Comparison of ENCODE assay signal across 21 cellular contexts in genomic region chr5:179930788-179931473, GRCh38. TPM values are rescaled to one million over a fixed set of nuclear protein-coding genes. Genes with fewer than 3 reads are reported as not detected.
DNase-seq lines count a peak whose midpoint lies in the region; ATAC-seq, FAIRE-seq and TF ChIP-seq lines count a peak whose summit lies in the region.
"Had no signal": no experiment of that assay in that cellular context is flagged by ENCODE, and none has a peak within 500 bp of the region (broad histone marks: within the 10 kb centered on the region; RNA-seq: fewer than 3 reads in every experiment).

No MANE protein-coding gene starts in this region.

- BruUV-seq in endothelial cell of umbilical vein (replicated peaks; lab: Mats Ljungman, UMichigan): no TSS peak
- no TSS peak for BruUV-seq in Caco-2 (replicated peaks; lab: Mats Ljungman, UMichigan)

- H3K4me3 Mint-ChIP-seq in Caco-2 (ENCODE audit: unreplicated experiment): no peak overlapping the region
- H3K4me3 Mint-ChIP-seq: CD8-positive, alpha-beta T cell had no signal

- H3K36me3 ChIP-seq in endothelial cell of umbilical vein (ENCODE audit: control insufficient read depth in 2 of 2, extremely low read depth in 1 of 2, insufficient read depth in 2 of 2, low read length in 2 of 2): no peaks in the 10 kb centered on the region
- no peaks in the 10 kb centered on the region for H3K36me3 ChIP-seq in Caco-2 (ENCODE audit: control insufficient read depth, insufficient read depth, low read length)
- H3K36me3 ChIP-seq: HAP-1 had no signal

- no peaks in the 10 kb centered on the region for H3K9me1 ChIP-seq in endothelial cell of umbilical vein (replicated peaks; ENCODE audit: control insufficient read depth, extremely low read depth, insufficient read depth, low read length)

- no peaks in the 10 kb centered on the region for H3K4me1 Mint-ChIP-seq in Caco-2 (ENCODE audit: low read depth, unreplicated experiment)

- no peak overlapping the region for H2AFZ ChIP-seq in endothelial cell of umbilical vein (ENCODE audit: low read depth, low read length)

- POLR2A ChIA-PET in endothelial cell of umbilical vein (lab: Charles Lee): no interaction called here
- POLR2A ChIA-PET in Caco-2 (lab: Charles Lee): no interaction called here

- DNase-seq in M059J (ENCODE audit: low read depth) (peak; percentile 12), RCC 7860 (ENCODE audit: low spot score) (peak; percentile 1), endothelial cell of umbilical vein (ENCODE audit: low read depth, low spot score) (peak; percentile 11), smooth muscle cell of the brain vasculature (ENCODE audit: low read depth, low spot score) (peak; percentile 1), GM10266 (ENCODE audit: extremely low spot score) (no peak), Caco-2 (no peak)
- DNase-seq: CD8-positive, alpha-beta T cell; IMR-90; NCI-H1436; NCI-H1930; NCI-H2171; NCI-H526; RPMI8226; SIG-M5 had no signal

- H3K27me3 ChIP-seq in endothelial cell of umbilical vein (ENCODE audit: control insufficient read depth in 2 of 2, insufficient read depth in 2 of 2, low read length in 2 of 2) (no peaks in the 10 kb centered on the region), Caco-2 (replicated peaks; ENCODE audit: control insufficient read depth, insufficient read depth, low read length) (no peaks in the 10 kb centered on the region)
- H3K27me3 ChIP-seq: BLaER1 treated with 17β-estradiol and CSF1 and Interleukin-3, amounts not matched to agents 10 nM and 100 nM had no signal

- no peak overlapping the region for H3K9ac ChIP-seq in endothelial cell of umbilical vein (replicated peaks; ENCODE audit: extremely low read depth, insufficient read depth, low read length)
- H3K9ac ChIP-seq: BLaER1 treated with 17β-estradiol and CSF1 and Interleukin-3, amounts not matched to agents 10 nM and 100 nM had no signal

- no peaks in the 10 kb centered on the region for H4K20me1 ChIP-seq in endothelial cell of umbilical vein (replicated peaks; ENCODE audit: control insufficient read depth, extremely low read depth, insufficient read depth, low read length)
- H4K20me1 ChIP-seq: BLaER1 treated with 17β-estradiol and CSF1 and Interleukin-3, amounts not matched to agents 10 nM and 100 nM had no signal

- CTCF ChIA-PET in endothelial cell of umbilical vein (lab: Charles Lee) (no interaction called here), Caco-2 (lab: Charles Lee) (interaction anchor here (0.6 to 0.7 kb wide), 3 partner anchors 16 to 55 kb away, joined by 3 to 7 read pairs (median 4); no protein-coding TSS in a partner anchor)

- FAIRE-seq in RCC 7860 (lab: Jason Lieb, UNC): no peak
- no peak for FAIRE-seq in endothelial cell of umbilical vein (lab: Jason Lieb, UNC)
- FAIRE-seq: A549, G401.6, HTR-8/SVneo had no signal

- no peaks in the 10 kb centered on the region for H3K9me3 Mint-ChIP-seq in Caco-2 (ENCODE audit: unreplicated experiment)
- H3K9me3 Mint-ChIP-seq: CD8-positive, alpha-beta T cell had no signal

- no peaks in the 10 kb centered on the region for H3K36me3 Mint-ChIP-seq in Caco-2 (ENCODE audit: insufficient read depth, unreplicated experiment)
- H3K36me3 Mint-ChIP-seq: CD8-positive, alpha-beta T cell had no signal

- TF ChIP-seq POLR2A in endothelial cell of umbilical vein (IDR thresholded peaks at IDR 0.05; ENCODE audit: low read depth, low read length): no peak

- H3K4me2 ChIP-seq in endothelial cell of umbilical vein (ENCODE audit: insufficient read depth, low read length): no peak overlapping the region
- H3K4me2 ChIP-seq: A549; BLaER1 treated with 17β-estradiol and CSF1 and Interleukin-3, amounts not matched to agents 10 nM and 100 nM had no signal

- intact Hi-C loops in endothelial cell of umbilical vein (cut with micrococcal nuclease): no loop called here
- intact Hi-C loops in Caco-2 (cut with micrococcal nuclease; ENCODE audit: unreplicated experiment): no loop called here

- dilution Hi-C loops in endothelial cell of umbilical vein (cut with MboI; ENCODE audit: extremely low pct_ligation_motif_present, low sequenced_read_pairs): no loop called here

- no peaks in the 10 kb centered on the region for H3K27me3 Mint-ChIP-seq in Caco-2 (ENCODE audit: insufficient read depth, unreplicated experiment)

- no peak overlapping the region for H3K27ac ChIP-seq in endothelial cell of umbilical vein (ENCODE audit: insufficient read depth, low read depth, low read length)
- H3K27ac ChIP-seq: A549; BLaER1 treated with 17β-estradiol and CSF1 and Interleukin-3, amounts not matched to agents 10 nM and 100 nM had no signal

- no peak overlapping the region for H3K4me3 ChIP-seq in endothelial cell of umbilical vein (replicated peaks in 1 of 3; ENCODE audit: insufficient read depth in 1 of 3, low read depth in 1 of 3, low read length in 3 of 3)
- no peak overlapping the region for H3K4me3 ChIP-seq in Caco-2 (ENCODE audit: low read depth, low read length)
- H3K4me3 ChIP-seq: A549; BLaER1 treated with 17β-estradiol and CSF1 and Interleukin-3, amounts not matched to agents 10 nM and 100 nM; HAP-1 had no signal

- no peak for ATAC-seq in HG02571 (IDR thresholded peaks at IDR 0.05; ENCODE audit: unreplicated experiment)
- ATAC-seq: A549; CD8-positive, alpha-beta T cell; SK-N-SH treated with all-trans-retinoic acid at 6 μM for 48 hours had no signal

- TF ChIP-seq CTCF in endothelial cell of umbilical vein (IDR thresholded peaks at IDR 0.05; ENCODE audit: extremely low read depth in 1 of 2, insufficient read depth in 1 of 2, low read depth in 1 of 2, low read length in 2 of 2) (no peak), GM10266 (IDR thresholded peaks at IDR 0.05; ENCODE audit: control insufficient read depth, insufficient read depth, low read depth, missing control alignments) (no peak), Caco-2 (IDR thresholded peaks at IDR 0.05; ENCODE audit: insufficient read depth in 1 of 2, low read depth in 1 of 2, low read length in 1 of 2, severe bottlenecking in 1 of 2, unreplicated experiment in 1 of 2) (no peak)

- no peaks in the 10 kb centered on the region for H3K4me1 ChIP-seq in endothelial cell of umbilical vein (ENCODE audit: control insufficient read depth, extremely low read depth, insufficient read depth, low read length)
- no peaks in the 10 kb centered on the region for H3K4me1 ChIP-seq in Caco-2
- H3K4me1 ChIP-seq: A549; BLaER1 treated with 17β-estradiol and CSF1 and Interleukin-3, amounts not matched to agents 10 nM and 100 nM; HAP-1 had no signal

- H3K9me3 ChIP-seq in endothelial cell of umbilical vein (replicated peaks; ENCODE audit: control insufficient read depth, insufficient read depth, low read length) (no peaks in the 10 kb centered on the region), Caco-2 (no peaks in the 10 kb centered on the region)
- H3K9me3 ChIP-seq: A549, HAP-1 had no signal

- no peak overlapping the region for H3K27ac Mint-ChIP-seq in Caco-2 (ENCODE audit: unreplicated experiment)
- H3K27ac Mint-ChIP-seq: CD8-positive, alpha-beta T cell had no signal

- H3K79me2 ChIP-seq in endothelial cell of umbilical vein (ENCODE audit: control insufficient read depth, insufficient read depth, low read length): no peaks in the 10 kb centered on the region

TF ChIP-seq in endothelial cell of umbilical vein, 7 proteins besides CTCF, POLR2A, EP300 and RAD21:
- TF ChIP-seq POLR2AphosphoS5 (IDR thresholded peaks at IDR 0.05; ENCODE audit: insufficient read depth, low read depth, low read length): no peak
- TF ChIP-seq MAX (IDR thresholded peaks at IDR 0.05; ENCODE audit: insufficient read depth, insufficient read length): no peak
- no peak for TF ChIP-seq MYC (IDR thresholded peaks at IDR 0.05; ENCODE audit: low read depth, low read length)
- TF ChIP-seq GATA2 (IDR thresholded peaks at IDR 0.05; ENCODE audit: insufficient read depth, insufficient read length, low read depth, low read length): no peak
- no peak for TF ChIP-seq EZH2 (IDR thresholded peaks at IDR 0.05; ENCODE audit: borderline replicate concordance, low read depth, low read length, severe bottlenecking)
- no peak for TF ChIP-seq FOS (IDR thresholded peaks at IDR 0.05; ENCODE audit: borderline replicate concordance, insufficient read depth, low read length)
- TF ChIP-seq JUN (IDR thresholded peaks at IDR 0.05; ENCODE audit: borderline replicate concordance, insufficient read depth, insufficient read length, low read depth): no peak

RNA-seq across cellular contexts. Expression of gene TBC1D9B, which starts 23.2 kb away (rescaled TPM):
- 43.5 and 62.4 TPM in 2 replicates for total RNA-seq in M059J (2014; rRNA removed; shearing (Covaris generic))
- total RNA-seq in endothelial cell of umbilical vein (120 and 150 TPM in 2 replicates), Caco-2 (2022) (106 and 107 TPM in 2 replicates)
- polyA plus RNA-seq in endothelial cell of umbilical vein: 82.8 and 86.0 TPM in 2 replicates
- 58.5 and 70.9 TPM in 2 replicates for polyA plus RNA-seq in endothelial cell of umbilical vein (2011; cell fraction: cytosol; rRNA removed)
- polyA plus RNA-seq in endothelial cell of umbilical vein (2011; cell fraction: nucleus; rRNA removed): 321 and 351 TPM in 2 replicates
- polyA plus RNA-seq in endothelial cell of umbilical vein (2012): 71.8 and 75.9 TPM in 2 replicates
- 104 and 120 TPM in 2 replicates for polyA minus RNA-seq in endothelial cell of umbilical vein
- polyA minus RNA-seq in endothelial cell of umbilical vein (2011; cell fraction: cytosol; rRNA and poly(A)+ RNA removed): 60.6 TPM
- 104 and 149 TPM in 2 replicates for polyA minus RNA-seq in endothelial cell of umbilical vein (2011; cell fraction: nucleus; rRNA and poly(A)+ RNA removed)

Comparison
In these comparisons a context has a peak if more than half of its experiments do, and no peak if none do; other contexts are left out.
1. DNase-seq: peak in M059J (single experiment), RCC 7860 (single experiment), endothelial cell of umbilical vein (single experiment) and smooth muscle cell of the brain vasculature (single experiment); none in GM10266 (single experiment) and Caco-2 (0 of 2).